8 cellular contexts compared by ENCODE assay signal in the genomic region with DNA sequence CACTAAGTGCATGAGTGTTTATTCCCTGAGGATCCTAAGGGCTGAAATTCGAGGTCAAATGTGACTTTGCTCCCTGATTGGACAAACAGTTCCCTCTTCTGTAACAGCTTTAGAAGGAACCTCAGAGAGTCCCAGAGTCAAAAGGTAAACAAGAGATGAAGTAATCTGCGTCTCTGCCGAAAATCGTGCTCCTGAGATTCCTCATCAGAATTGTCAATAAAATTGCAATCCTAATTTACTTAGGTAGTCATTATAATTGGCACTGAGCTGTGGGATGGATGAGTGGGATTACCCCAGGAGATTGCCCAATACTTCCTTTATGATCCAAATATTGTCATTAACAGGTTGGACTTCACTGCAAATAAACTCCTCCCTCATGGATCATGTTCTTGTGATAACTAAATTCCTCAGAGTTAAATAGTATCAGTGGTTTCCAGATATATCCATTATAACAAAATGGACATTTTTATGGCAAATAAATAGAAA. TPM values are rescaled to one million over a fixed set of nuclear protein-coding genes. Genes with fewer than 3 reads are reported as not detected.
DNase-seq lines count a peak whose midpoint lies in the region; ATAC-seq and TF ChIP-seq lines count a peak whose summit lies in the region.

No MANE protein-coding gene starts in this region.

- peaks cover 6% of the 10 kb centered on the region for H3K36me3 Mint-ChIP-seq in CD8-positive, alpha-beta T cell
- H3K36me3 Mint-ChIP-seq in natural killer cell treated with Interleukin-12 subunit alpha and Interleukin-12 subunit beta and Interleukin-15 and Interleukin-18, amount 100 ng/mL, for 72 hours, result no peaks in the 10 kb centered on the region

- H3K27me3 ChIP-seq in CD8-positive, alpha-beta T cell (ENCODE audit: insufficient read depth, low read length), result no peaks in the 10 kb centered on the region
- no peaks in the 10 kb centered on the region for H3K27me3 ChIP-seq in KMS-11 (ENCODE audit: insufficient read depth, low read depth)

- H3K27me3 Mint-ChIP-seq in CD8-positive, alpha-beta T cell (ENCODE audit: low read depth), result no peaks in the 10 kb centered on the region
- H3K27me3 Mint-ChIP-seq in natural killer cell treated with Interleukin-12 subunit alpha and Interleukin-12 subunit beta and Interleukin-15 and Interleukin-18, amount 100 ng/mL, for 72 hours, result no peaks in the 10 kb centered on the region

- no peak overlapping the region for H3K27ac ChIP-seq in CD8-positive, alpha-beta T cell (ENCODE audit: low read depth, low read length)
- H3K27ac ChIP-seq in KMS-11 (no peak overlapping the region), coronary artery (peak overlapping the region in 1 of 2 donors; percentile 91)

- peak overlapping the region; percentile 81 for H3K4me3 ChIP-seq in CD8-positive, alpha-beta T cell (ENCODE audit: low read depth, low read length)
- H3K4me3 ChIP-seq in KMS-11 (IDR thresholded peaks at IDR 0.05; ENCODE audit: insufficient read depth, low read depth, low read length) (peak overlapping the region; percentile 93), coronary artery (peak overlapping the region; percentile 94)

- peaks cover 40% of the 10 kb centered on the region for H3K4me1 Mint-ChIP-seq in CD8-positive, alpha-beta T cell (ENCODE audit: low read depth)
- H3K4me1 Mint-ChIP-seq in natural killer cell treated with Interleukin-12 subunit alpha and Interleukin-12 subunit beta and Interleukin-15 and Interleukin-18, amount 100 ng/mL, for 72 hours (ENCODE audit: low read depth in 2 of 2), result peaks cover 31 to 33% of the 10 kb centered on the region in 2 donors

- peak overlapping the region; percentile 98 for H3K4me3 Mint-ChIP-seq in CD8-positive, alpha-beta T cell
- peak overlapping the region; percentile 94 for H3K4me3 Mint-ChIP-seq in natural killer cell treated with Interleukin-12 subunit alpha and Interleukin-12 subunit beta and Interleukin-15 and Interleukin-18, amount 100 ng/mL, for 72 hours

- H3K4me1 ChIP-seq in CD8-positive, alpha-beta T cell (ENCODE audit: insufficient read depth, low read length), result peaks cover 23% of the 10 kb centered on the region
- peaks cover 35% of the 10 kb centered on the region for H3K4me1 ChIP-seq in KMS-11 (ENCODE audit: low read depth, poor library complexity, severe bottlenecking)

- POLR2A ChIA-PET in CD8-positive, alpha-beta T cell (lab: Charles Lee), result interaction anchor here (0.8 kb wide), 1 partner anchor 465 kb away, joined by 3 read pairs; no protein-coding TSS in a partner anchor

- H4K20me1 ChIP-seq in KMS-11 (ENCODE audit: insufficient read depth), result 0 out of 2 replicates have a peak, but pooled peaks cover 3% of the 10 kb centered on the region

- H3K27ac Mint-ChIP-seq in CD8-positive, alpha-beta T cell, result peak overlapping the region; percentile 98
- H3K27ac Mint-ChIP-seq in natural killer cell treated with Interleukin-12 subunit alpha and Interleukin-12 subunit beta and Interleukin-15 and Interleukin-18, amount 100 ng/mL, for 72 hours, result peak overlapping the region; percentile 90 to 95

- CTCF ChIA-PET in CD8-positive, alpha-beta T cell (lab: Charles Lee), result interaction anchor here (1.2 kb wide), 1 partner anchor 465 kb away, joined by 3 read pairs; no protein-coding TSS in a partner anchor

- ATAC-seq in CD8-positive, alpha-beta T cell, result no peak
- ATAC-seq in natural killer cell treated with Interleukin-12 subunit alpha and Interleukin-12 subunit beta and Interleukin-15 and Interleukin-18, amount 100 ng/mL, for 72 hours, result no peak
- no peak for ATAC-seq in GM21390 (IDR thresholded peaks at IDR 0.05; ENCODE audit: unreplicated experiment)
- no peak for ATAC-seq in GM19452 (IDR thresholded peaks at IDR 0.05; ENCODE audit: unreplicated experiment)

- peak overlapping the region; percentile 77; the same call in 1 of the 2 replicates for H3K9ac ChIP-seq in KMS-11

- no peak for TF ChIP-seq CTCF in CD8-positive, alpha-beta T cell (IDR thresholded peaks at IDR 0.05)
- no peak for TF ChIP-seq CTCF in KMS-11 (conservative IDR thresholded peaks at IDR 0.05; ENCODE audit: low read depth, low read length)
- no peak for TF ChIP-seq CTCF in coronary artery (IDR thresholded peaks at IDR 0.05)

- H3K79me2 ChIP-seq in KMS-11 (ENCODE audit: insufficient read depth, low read depth), result peaks cover 50% of the 10 kb centered on the region

- peak overlapping the region; percentile 75 for H2AFZ ChIP-seq in KMS-11 (ENCODE audit: low read depth)

- intact Hi-C loops in CD8-positive, alpha-beta T cell (cut with DNase I, micrococcal nuclease), result loop anchor here (1.0 to 5.0 kb wide), 7 partner anchors 56 to 1077 kb away; a partner anchor contains a TSS
- intact Hi-C loops in posterior vena cava (cut with DNase I), result loop anchor here in 1 of 2 donors (1.0 kb wide), 1 partner anchor 37 kb away; no protein-coding TSS in a partner anchor

- H3K9me3 Mint-ChIP-seq in CD8-positive, alpha-beta T cell, result no peaks in the 10 kb centered on the region
- H3K9me3 Mint-ChIP-seq in natural killer cell treated with Interleukin-12 subunit alpha and Interleukin-12 subunit beta and Interleukin-15 and Interleukin-18, amount 100 ng/mL, for 72 hours, result no peaks in the 10 kb centered on the region

- H3K9me3 ChIP-seq in CD8-positive, alpha-beta T cell (ENCODE audit: low read length), result no peaks in the 10 kb centered on the region

- DNase-seq in CD8-positive, alpha-beta T cell, result no peak
- DNase-seq in coronary artery (ENCODE audit: low spot score) (no peak), posterior vena cava (ENCODE audit: low spot score) (no peak), NCI-H526 treated with DMSO at 0.1 percent for 48 hours (lab: John Stamatoyannopoulos, UW) (no peak)
- no peak for DNase-seq in natural killer cell treated with Interleukin-12 subunit alpha and Interleukin-12 subunit beta and Interleukin-15 and Interleukin-18, amount 100 ng/mL, for 72 hours (ENCODE audit: low spot score)

- no peaks in the 10 kb centered on the region for H3K36me3 ChIP-seq in CD8-positive, alpha-beta T cell (ENCODE audit: insufficient read depth, low read length)
- no peaks in the 10 kb centered on the region for H3K36me3 ChIP-seq in KMS-11 (ENCODE audit: insufficient read depth)

- H3K4me2 ChIP-seq in KMS-11, result peak overlapping the region; percentile 97

RNA-seq across cellular contexts. Expression of a gene that starts 0.9 kb away (rescaled TPM):
- 10 to 100 TPM; 31.6 to 35.1 TPM for total RNA-seq in CD8-positive, alpha-beta T cell
- total RNA-seq in natural killer cell treated with Interleukin-12 subunit alpha and Interleukin-12 subunit beta and Interleukin-15 and Interleukin-18, amount 100 ng/mL, for 72 hours, result 10 to 100 TPM; 58.1 to 67.8 TPM
- total RNA-seq in posterior vena cava, result 10 to 100 TPM; 45.4 to 49.6 TPM

RNA-seq across cellular contexts. Expression of a gene that starts 56.3 kb away (rescaled TPM):
- under 1 TPM; 0.30 to 0.61 TPM for total RNA-seq in CD8-positive, alpha-beta T cell
- 1 to 10 TPM in 1 of 2 donors, under 1 TPM in 1; 0.48 to 1.0 TPM for total RNA-seq in natural killer cell treated with Interleukin-12 subunit alpha and Interleukin-12 subunit beta and Interleukin-15 and Interleukin-18, amount 100 ng/mL, for 72 hours
- under 1 TPM; 0.24 to 0.46 TPM for total RNA-seq in posterior vena cava
